ENCODE assay signal across 13 cellular contexts in genomic region chr18:28108801-28109200, GRCh38.
DNase-seq lines count a peak whose midpoint lies in the region; ATAC-seq, FAIRE-seq and TF ChIP-seq lines count a peak whose summit lies in the region.
"Had no signal": no experiment of that assay in that cellular context is flagged by ENCODE, and none has a peak within 500 bp of the region (broad histone marks: within the 10 kb centered on the region; RNA-seq: fewer than 3 reads in every experiment).

No MANE protein-coding gene starts in this region.

- CTCF ChIA-PET in A549 (lab: Yijun Ruan, JAX) = interaction anchor here (0.8 to 1.3 kb wide), 3 partner anchors 25 to 123 kb away, joined by 3 read pairs; no protein-coding TSS in a partner anchor

- WGBS in A549 (ENCODE audit: missing lambda C conversion rate) = 35% methylated on average over 3 of the region's 3 CpGs
- 53 to 58% methylated on average over 3 of the region's 3 CpGs for WGBS in GM23248 (ENCODE audit: low coverage in 1 of 2, low lambda C conversion rate in 2 of 2, missing lambda C conversion rate in 2 of 2), 2 experiments

- no peaks in the 10 kb centered on the region for H3K27me3 ChIP-seq in GM23248 (replicated peaks; ENCODE audit: insufficient read depth)
- H3K27me3 ChIP-seq: adrenal gland, BLaER1 had no signal

- in situ Hi-C loops in GM23248 (cut with MboI) = no loop called here

- peaks cover 55% of the 10 kb centered on the region for H3K4me1 Mint-ChIP-seq in mesothelial cell of epicardium

- no peak overlapping the region for H2AFZ ChIP-seq in GM23248

- no peaks in the 10 kb centered on the region for H3K9me3 Mint-ChIP-seq in mesothelial cell of epicardium

- no peaks in the 10 kb centered on the region for H3K36me3 ChIP-seq in GM23248 (ENCODE audit: low read depth)
- H3K36me3 ChIP-seq: adrenal gland, BLaER1 had no signal

- H3K27ac ChIP-seq in A549 (peak overlapping the region in 1 of 2 experiments; percentile 61; a peak in 1 of 6 replicates), GM23248 (no peak overlapping the region), VCaP (no peak overlapping the region)
- H3K27ac ChIP-seq: adrenal gland, BLaER1 had no signal

- H3K4me2 ChIP-seq in A549 (peak overlapping the region; percentile 44; the same call in 2 of the 3 replicates), GM23248 (ENCODE audit: unreplicated experiment) (peak overlapping the region; percentile 1)
- H3K4me2 ChIP-seq: BLaER1 had no signal

- H3K36me3 Mint-ChIP-seq in mesothelial cell of epicardium = no peaks in the 10 kb centered on the region

- ATAC-seq in A549 = peak; percentile 70 to 74; a peak in 4 of 6 replicates
- no peak for ATAC-seq in GM19023 (IDR thresholded peaks at IDR 0.05; ENCODE audit: unreplicated experiment)

- no peaks in the 10 kb centered on the region for H3K9me2 ChIP-seq in GM23248 (ENCODE audit: insufficient read depth)

- H3K9me3 ChIP-seq in A549 = no peaks in the 10 kb centered on the region
- H3K9me3 ChIP-seq in GM23248 (ENCODE audit: low read depth) = no peaks in the 10 kb centered on the region
- H3K9me3 ChIP-seq: adrenal gland, BLaER1 had no signal

- DNase-seq in A549 (ENCODE audit: low read depth in 1 of 2, low spot score in 1 of 2) (peak in 1 of 2 experiments; percentile 53), GM23248 (peak; percentile 56), GM10266 (ENCODE audit: extremely low spot score) (no peak), T-helper 9 cell (no peak), mesothelial cell of epicardium (ENCODE audit: low spot score in 2 of 2, unreplicated experiment in 2 of 2) (no peak)
- DNase-seq: adrenal gland, Kasumi-1, SHP77, substantia nigra had no signal

- H3K4me3 Mint-ChIP-seq in mesothelial cell of epicardium = no peak overlapping the region

- no peak for TF ChIP-seq POLR2A in A549 (IDR thresholded peaks at IDR 0.05; ENCODE audit: low read length)

- H4K20me1 ChIP-seq in GM23248 (ENCODE audit: insufficient read depth) = no peaks in the 10 kb centered on the region
- H4K20me1 ChIP-seq: BLaER1 had no signal

- FAIRE-seq in A549 (lab: Jason Lieb, UNC) (no peak), islet of Langerhans (lab: Jason Lieb, UNC) (peak; percentile 27)

- no peaks in the 10 kb centered on the region for H3K27me3 Mint-ChIP-seq in mesothelial cell of epicardium (ENCODE audit: low read depth)

- no peak overlapping the region for H3K9ac ChIP-seq in GM23248
- H3K9ac ChIP-seq: BLaER1 had no signal

- H3K4me3 ChIP-seq in A549 (no peak overlapping the region), GM23248 (no peak overlapping the region)
- H3K4me3 ChIP-seq: adrenal gland, BLaER1 had no signal

- peak; percentile 52 for TF ChIP-seq CTCF in A549 (IDR thresholded peaks at IDR 0.05)
- peak; percentile 61 for TF ChIP-seq CTCF in VCaP (conservative IDR thresholded peaks at IDR 0.05)
- no peak for TF ChIP-seq CTCF in GM10266 (IDR thresholded peaks at IDR 0.05; ENCODE audit: control insufficient read depth, insufficient read depth, low read depth, missing control alignments)
- TF ChIP-seq CTCF in mesothelial cell of epicardium (IDR thresholded peaks at IDR 0.05; ENCODE audit: unreplicated experiment) = no peak

- H3K27ac Mint-ChIP-seq in mesothelial cell of epicardium = no peak overlapping the region

- TF ChIP-seq RAD21 in A549 (conservative IDR thresholded peaks at IDR 0.05 in 1 of 2, IDR thresholded peaks at IDR 0.05 in 1 of 2) = peak; percentile 66 to 68

- H3K79me2 ChIP-seq in GM23248 (ENCODE audit: insufficient read depth) = peaks cover 91% of the 10 kb centered on the region

- H3K4me1 ChIP-seq in A549 (peaks cover 67% of the 10 kb centered on the region), GM23248 (ENCODE audit: insufficient read depth) (peaks cover 58% of the 10 kb centered on the region)
- H3K4me1 ChIP-seq: BLaER1 had no signal

- TF ChIP-seq EP300 in A549 (IDR thresholded peaks at IDR 0.05) = no peak

- POLR2A ChIA-PET in A549 (lab: Yijun Ruan, JAX) = no interaction called here

- peaks cover 44% of the 10 kb centered on the region for H3F3A ChIP-seq in GM23248 (ENCODE audit: insufficient read depth)

TF ChIP-seq in A549, 52 proteins besides CTCF, POLR2A, EP300 and RAD21:
- TF ChIP-seq POLR2AphosphoS2 (conservative IDR thresholded peaks at IDR 0.05; ENCODE audit: low read length) (no peak), SMC3 (IDR thresholded peaks at IDR 0.05) (peak; percentile 57)

Comparison
In these comparisons a context has a peak if more than half of its experiments do, and no peak if none do; other contexts are left out.
1. CTCF ChIP-seq: peak in A549 (single experiment) and VCaP (single experiment); none in GM10266 (single experiment) and mesothelial cell of epicardium (single experiment).